Comparison of ENCODE assay signal across 29 cellular contexts in the genomic region with DNA sequence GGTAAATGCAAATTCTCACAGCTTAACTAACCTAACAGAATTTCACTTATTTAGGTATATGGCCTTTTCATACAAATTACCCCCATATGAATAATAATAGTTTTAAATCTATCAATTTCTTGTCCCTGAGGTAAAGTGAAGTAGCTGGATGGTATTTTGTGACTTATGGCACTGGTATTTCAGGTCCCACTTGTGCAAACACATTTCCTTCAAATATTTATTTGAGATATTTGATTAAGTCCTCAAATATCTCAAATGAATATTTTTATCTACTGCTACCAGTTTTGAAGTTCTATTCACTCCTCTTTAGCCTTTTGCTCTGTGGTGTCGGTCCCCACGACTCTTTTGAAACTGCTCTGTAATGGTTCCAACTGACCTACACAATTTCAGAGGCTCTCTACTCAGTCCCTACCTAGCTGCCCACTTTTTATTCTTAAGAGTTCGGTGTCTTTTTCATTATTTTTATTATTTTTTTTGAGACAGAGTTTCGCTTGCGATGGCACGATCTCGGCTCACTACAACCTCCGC.
"Had no signal": no experiment of that assay in that cellular context is flagged by ENCODE, and none has a peak within 500 bp of the region (broad histone marks: within the 10 kb centered on the region; RNA-seq: fewer than 3 reads in every experiment).

No MANE protein-coding gene starts in this region.

- H3K9me3 Mint-ChIP-seq: activated CD4-positive, alpha-beta T cell treated with anti-CD3 and anti-CD28 coated beads, Interleukin-2, amount 10 ng/mL, durations not matched to agents 24 days and 14 days; activated naive CD4-positive, alpha-beta T cell treated with anti-CD3 and anti-CD28 coated beads, Interleukin-2, amount 10 ng/mL, durations not matched to agents 7 days and 5 days; activated naive CD8-positive, alpha-beta T cell treated with anti-CD3 and anti-CD28 coated beads, Interleukin-2, amount 50 U/mL, for 24 hours; brain had no signal

- H3K4me3 Mint-ChIP-seq: activated CD4-positive, alpha-beta T cell treated with anti-CD3 and anti-CD28 coated beads, Interleukin-2, amount 10 ng/mL, durations not matched to agents 24 days and 14 days; activated CD8-positive, alpha-beta T cell treated with anti-CD3 and anti-CD28 coated beads, Interleukin-2, amount 10 ng/mL, durations not matched to agents 7 days and 5 days; activated naive CD4-positive, alpha-beta T cell treated with anti-CD3 and anti-CD28 coated beads, Interleukin-2, amount 10 ng/mL, durations not matched to agents 7 days and 5 days; activated naive CD8-positive, alpha-beta T cell; activated naive CD8-positive, alpha-beta T cell treated with anti-CD3 and anti-CD28 coated beads, Interleukin-2, amount 50 U/mL, for 24 hours; brain had no signal

- H3K4me1 Mint-ChIP-seq: activated CD4-positive, alpha-beta T cell treated with anti-CD3 and anti-CD28 coated beads, Interleukin-2, amount 10 ng/mL, durations not matched to agents 24 days and 14 days; activated naive CD4-positive, alpha-beta T cell treated with anti-CD3 and anti-CD28 coated beads, Interleukin-2, amount 10 ng/mL, durations not matched to agents 7 days and 5 days; activated naive CD8-positive, alpha-beta T cell treated with anti-CD3 and anti-CD28 coated beads, Interleukin-2, amount 50 U/mL, for 24 hours; brain had no signal

- H3K4me2 ChIP-seq: PC-9 had no signal

- H2AFZ ChIP-seq: PC-9 had no signal

- H3K4me3 ChIP-seq: PC-9 had no signal

- H3K27ac ChIP-seq: PC-9, RWPE1 had no signal

- H3K27me3 Mint-ChIP-seq: activated CD4-positive, alpha-beta T cell treated with anti-CD3 and anti-CD28 coated beads, Interleukin-2, amount 10 ng/mL, durations not matched to agents 24 days and 14 days; activated naive CD4-positive, alpha-beta T cell treated with anti-CD3 and anti-CD28 coated beads, Interleukin-2, amount 10 ng/mL, durations not matched to agents 7 days and 5 days; activated naive CD8-positive, alpha-beta T cell; activated naive CD8-positive, alpha-beta T cell treated with anti-CD3 and anti-CD28 coated beads, Interleukin-2, amount 50 U/mL, for 24 hours; brain had no signal

- ATAC-seq: activated CD8-positive, alpha-beta T cell treated with anti-CD3 and anti-CD28 coated beads, Interleukin-2, amount 10 ng/mL, durations not matched to agents 7 days and 5 days; activated naive CD8-positive, alpha-beta T cell treated with anti-CD3 and anti-CD28 coated beads, Interleukin-2, amount 50 U/mL, for 24 hours; Right ventricle myocardium inferior had no signal

- H3K27ac Mint-ChIP-seq: activated CD4-positive, alpha-beta T cell treated with anti-CD3 and anti-CD28 coated beads, Interleukin-2, amount 10 ng/mL, durations not matched to agents 24 days and 14 days; activated CD8-positive, alpha-beta T cell treated with anti-CD3 and anti-CD28 coated beads, Interleukin-2, amount 10 ng/mL, durations not matched to agents 7 days and 5 days; activated naive CD4-positive, alpha-beta T cell treated with anti-CD3 and anti-CD28 coated beads, Interleukin-2, amount 10 ng/mL, durations not matched to agents 7 days and 5 days; activated naive CD8-positive, alpha-beta T cell; activated naive CD8-positive, alpha-beta T cell treated with anti-CD3 and anti-CD28 coated beads, Interleukin-2, amount 50 U/mL, for 24 hours; brain had no signal

- DNase-seq: activated CD4-positive, alpha-beta T cell treated with anti-CD3 and anti-CD28 coated beads, Interleukin-2, amount 10 ng/mL, durations not matched to agents 24 days and 14 days; activated CD4-positive, alpha-beta T cell treated with anti-CD3 and anti-CD28 coated beads, Interleukin-2, amount 50 U/mL, for 48 hours; activated CD8-positive, alpha-beta memory T cell treated with anti-CD3 and anti-CD28 coated beads, Interleukin-2, amount 50 U/mL, for 4 hours; activated CD8-positive, alpha-beta T cell treated with anti-CD3 and anti-CD28 coated beads, Interleukin-2, amount 10 ng/mL, durations not matched to agents 7 days and 5 days; activated effector memory CD4-positive, alpha-beta T cell treated with Interleukin-2 at 50 U/mL for 16 hours; activated naive CD4-positive, alpha-beta T cell treated with anti-CD3 and anti-CD28 coated beads, Interleukin-2, amount 10 ng/mL, durations not matched to agents 7 days and 5 days; activated naive CD8-positive, alpha-beta T cell treated with anti-CD3 and anti-CD28 coated beads, Interleukin-2, amount 50 U/mL, for 24 hours; activated T-cell treated with anti-CD3 and anti-CD28 coated beads, Interleukin-2, amount 50 U/mL, for 48 hours; anterior cingulate cortex; central memory CD4-positive, alpha-beta T cell; NCI-H1092 treated with DMSO at 0.1 percent for 48 hours; NCI-H1417; NCI-H146; NCI-H187; NCI-H2029 treated with DMSO at 0.1 percent for 48 hours; NCI-H2107; NCI-H2171; NCI-H510A; NCI-H526; NCI-H748 treated with DMSO at 0.1 percent for 48 hours; NK-92 treated with Interleukin-12 subunit alpha and Interleukin-12 subunit beta, amount 100 ng/mL, for 24 hours; PC-9; SW 1271; T-helper 1 cell; T1000 had no signal
